In the genomic region with DNA sequence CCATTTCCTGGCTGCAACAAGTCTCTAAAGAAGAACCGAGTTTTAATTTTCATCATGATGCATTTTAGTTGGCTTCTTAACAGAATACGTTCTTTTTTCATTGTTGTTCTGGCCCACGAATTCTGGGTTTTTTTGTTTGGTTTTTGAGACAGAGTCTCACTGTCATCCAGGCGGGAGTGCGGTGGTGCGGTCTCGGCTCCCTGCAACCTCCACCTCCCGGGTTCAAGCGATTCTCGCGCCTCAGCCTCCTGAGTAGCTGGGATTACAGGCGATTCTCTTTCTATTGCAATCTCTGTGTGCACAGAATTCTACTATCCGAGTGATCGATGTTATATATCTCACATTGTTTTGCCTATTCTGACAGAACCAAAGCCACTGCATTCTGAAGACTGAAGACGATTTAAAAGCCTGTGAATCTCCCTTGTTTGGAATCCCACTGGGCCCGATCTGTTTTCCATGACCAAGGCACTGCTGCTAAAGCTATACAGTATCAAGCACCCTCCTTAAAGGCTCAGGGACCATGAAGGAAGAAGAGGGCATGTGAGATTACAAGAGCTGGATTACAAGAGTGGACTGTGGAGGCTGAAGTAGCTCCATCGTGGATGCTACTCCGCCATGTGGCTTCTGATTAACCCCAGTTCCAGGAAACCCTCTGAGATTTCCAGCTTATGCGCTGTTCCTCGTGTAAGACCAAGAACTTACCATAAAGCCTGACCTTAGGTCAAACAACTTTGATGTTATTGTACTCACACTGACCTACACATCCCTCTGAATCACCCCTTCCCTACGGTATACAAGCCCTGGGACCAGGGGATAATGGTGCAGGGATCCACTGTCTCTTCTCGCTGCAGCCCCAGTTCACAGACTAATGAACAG, we compare ENCODE assay signal across 15 cellular contexts.
"Had no signal": no experiment of that assay in that cellular context is flagged by ENCODE, and none has a peak within 500 bp of the region (broad histone marks: within the 10 kb centered on the region; RNA-seq: fewer than 3 reads in every experiment).

No MANE protein-coding gene starts in this region.

- DNase-seq: activated CD4-positive, alpha-beta T cell treated with anti-CD3 and anti-CD28 coated beads, Interleukin-2, amount 10 ng/mL, durations not matched to agents 7 days and 5 days; activated CD4-positive, CD25-positive, alpha-beta regulatory T cell; activated CD8-positive, alpha-beta memory T cell treated with anti-CD3 and anti-CD28 coated beads for 24 hours; activated naive CD4-positive, alpha-beta T cell treated with anti-CD3 and anti-CD28 coated beads, Interleukin-2, amount 10 ng/mL, durations not matched to agents 7 days and 5 days; amniotic stem cell; kidney glomerular epithelial cell; naive thymus-derived CD8-positive, alpha-beta T cell; psoas muscle; stimulated activated CD4-positive, alpha-beta T cell treated with anti-CD3 and anti-CD28 coated beads, Interleukin-2, amount 100 ng/mL, for 48 hours; stimulated activated naive CD4-positive, alpha-beta T cell treated with Interleukin-2 at 50 U/mL for 16 hours had no signal

- H3K9me3 Mint-ChIP-seq: activated CD4-positive, alpha-beta T cell treated with anti-CD3 and anti-CD28 coated beads, Interleukin-2, amount 10 ng/mL, durations not matched to agents 7 days and 5 days; activated naive CD4-positive, alpha-beta T cell treated with anti-CD3 and anti-CD28 coated beads, Interleukin-2, amount 10 ng/mL, durations not matched to agents 7 days and 5 days; activated T-helper 17 cell treated with anti-CD3 and anti-CD28 coated beads, Interleukin-2, amount 50 U/mL, for 72 hours; brain; dendritic cell treated with granulocyte-macrophage colony-stimulating factor and Interleukin-4, amounts not matched to agents 40 ng/mL and 50 ng/mL, for 4 days; naive thymus-derived CD8-positive, alpha-beta T cell; T-helper 1 cell treated with Interleukin-12 subunit alpha and Interleukin-12 subunit beta and Interleukin-4 antibody, amounts not matched to agents 30 μg/mL and 1 μg/mL, for 36 hours had no signal

- H3K36me3 Mint-ChIP-seq: activated naive CD4-positive, alpha-beta T cell treated with anti-CD3 and anti-CD28 coated beads, Interleukin-2, amount 10 ng/mL, durations not matched to agents 7 days and 5 days; naive thymus-derived CD8-positive, alpha-beta T cell had no signal

- H3K27me3 ChIP-seq: hepatocyte had no signal

- H3K4me2 ChIP-seq: hepatocyte had no signal

- H3K27ac ChIP-seq: hepatocyte, psoas muscle had no signal

- H2AFZ ChIP-seq: hepatocyte had no signal

- H3K27ac Mint-ChIP-seq: activated CD4-positive, alpha-beta T cell treated with anti-CD3 and anti-CD28 coated beads, Interleukin-2, amount 10 ng/mL, durations not matched to agents 7 days and 5 days; activated naive CD4-positive, alpha-beta T cell treated with anti-CD3 and anti-CD28 coated beads, Interleukin-2, amount 10 ng/mL, durations not matched to agents 7 days and 5 days; activated T-helper 17 cell treated with anti-CD3 and anti-CD28 coated beads, Interleukin-2, amount 50 U/mL, for 72 hours; brain; dendritic cell treated with granulocyte-macrophage colony-stimulating factor and Interleukin-4, amounts not matched to agents 40 ng/mL and 50 ng/mL, for 4 days; T-helper 1 cell treated with Interleukin-12 subunit alpha and Interleukin-12 subunit beta and Interleukin-4 antibody, amounts not matched to agents 30 μg/mL and 1 μg/mL, for 36 hours had no signal

- H3K4me3 ChIP-seq: hepatocyte, psoas muscle had no signal

- H3K4me1 Mint-ChIP-seq: activated T-helper 17 cell treated with anti-CD3 and anti-CD28 coated beads, Interleukin-2, amount 50 U/mL, for 72 hours had no signal

- H3K27me3 Mint-ChIP-seq: activated T-helper 17 cell treated with anti-CD3 and anti-CD28 coated beads, Interleukin-2, amount 50 U/mL, for 72 hours; brain; dendritic cell treated with granulocyte-macrophage colony-stimulating factor and Interleukin-4, amounts not matched to agents 40 ng/mL and 50 ng/mL, for 4 days; naive thymus-derived CD8-positive, alpha-beta T cell had no signal

- H3K4me3 Mint-ChIP-seq: activated CD4-positive, alpha-beta T cell treated with anti-CD3 and anti-CD28 coated beads, Interleukin-2, amount 10 ng/mL, durations not matched to agents 7 days and 5 days; activated naive CD4-positive, alpha-beta T cell treated with anti-CD3 and anti-CD28 coated beads, Interleukin-2, amount 10 ng/mL, durations not matched to agents 7 days and 5 days; activated T-helper 17 cell treated with anti-CD3 and anti-CD28 coated beads, Interleukin-2, amount 50 U/mL, for 72 hours; brain; dendritic cell treated with granulocyte-macrophage colony-stimulating factor and Interleukin-4, amounts not matched to agents 40 ng/mL and 50 ng/mL, for 4 days; naive thymus-derived CD8-positive, alpha-beta T cell; T-helper 1 cell treated with Interleukin-12 subunit alpha and Interleukin-12 subunit beta and Interleukin-4 antibody, amounts not matched to agents 30 μg/mL and 1 μg/mL, for 36 hours had no signal

- H3K9me3 ChIP-seq: psoas muscle had no signal

- ATAC-seq: activated T-helper 17 cell treated with anti-CD3 and anti-CD28 coated beads, Interleukin-2, amount 50 U/mL, for 72 hours; naive thymus-derived CD8-positive, alpha-beta T cell had no signal
